ENCODE assay signal across 9 cellular contexts in genomic region chr9:95264954-95265615, GRCh38. TPM values are rescaled to one million over a fixed set of nuclear protein-coding genes. Genes with fewer than 3 reads are reported as not detected.
DNase-seq lines count a peak whose midpoint lies in the region; ATAC-seq, FAIRE-seq and TF ChIP-seq lines count a peak whose summit lies in the region.
"Had no signal": no experiment of that assay in that cellular context is flagged by ENCODE, and none has a peak within 500 bp of the region (broad histone marks: within the 10 kb centered on the region; RNA-seq: fewer than 3 reads in every experiment).

No MANE protein-coding gene starts in this region.

- H3K27me3 ChIP-seq in IMR-90 (ENCODE audit: control insufficient read depth, insufficient read depth, low read length) (no peaks in the 10 kb centered on the region), GM12878 (replicated peaks in 1 of 2; ENCODE audit: control insufficient read depth in 2 of 2, insufficient read depth in 2 of 2, low read length in 1 of 2) (no peaks in the 10 kb centered on the region), right lobe of liver (no peaks in the 10 kb centered on the region)

- no peak for TF ChIP-seq EP300 in GM12878 (IDR thresholded peaks at IDR 0.05; ENCODE audit: borderline replicate concordance in 1 of 2, control insufficient read depth in 1 of 2, low read depth in 2 of 2, low read length in 2 of 2)

- H4K5ac ChIP-seq in IMR-90 (ENCODE audit: low read depth, low read length): no peak overlapping the region

- no peak overlapping the region for H3K23ac ChIP-seq in IMR-90 (ENCODE audit: low read depth, low read length)

- H2BK20ac ChIP-seq in IMR-90 (ENCODE audit: low read depth, low read length): peak overlapping the region; percentile 44; the same call in 1 of the 2 replicates

- TF ChIP-seq RAD21 in IMR-90 (IDR thresholded peaks at IDR 0.05; ENCODE audit: low read length): peak; percentile 66
- TF ChIP-seq RAD21 in GM12878 (IDR thresholded peaks at IDR 0.05; ENCODE audit: insufficient read depth, low read depth, low read length): 0 out of 2 replicates have a peak, but pooled peaks have one; percentile 27

- H3K18ac ChIP-seq in IMR-90 (ENCODE audit: low read depth, low read length): no peak overlapping the region

- H2AFZ ChIP-seq in IMR-90 (replicated peaks; ENCODE audit: low read length, poor library complexity) (no peak overlapping the region), GM12878 (ENCODE audit: control insufficient read depth, low read depth, low read length) (no peak overlapping the region)

- no peaks in the 10 kb centered on the region for H3K9me1 ChIP-seq in IMR-90 (ENCODE audit: insufficient read depth, low read length)

- no peak overlapping the region for H3K27ac ChIP-seq in IMR-90 (ENCODE audit: insufficient read depth, low read length)
- H3K27ac ChIP-seq in GM12878 (ENCODE audit: control insufficient read depth, insufficient read depth): no peak overlapping the region
- no peak overlapping the region for H3K27ac ChIP-seq in right lobe of liver

- no peaks in the 10 kb centered on the region for H3K36me3 Mint-ChIP-seq in Calu3 (ENCODE audit: insufficient read depth, unreplicated experiment)

- dilution Hi-C loops in IMR-90 (cut with HindIII; ENCODE audit: low sequenced_read_pairs, unreplicated experiment): no loop called here

- TF ChIP-seq POLR2A in IMR-90 (IDR thresholded peaks at IDR 0.05; ENCODE audit: low read depth, low read length): no peak
- no peak for TF ChIP-seq POLR2A in GM12878 (IDR thresholded peaks at IDR 0.05; ENCODE audit: low read depth, low read length)
- no peak for TF ChIP-seq POLR2A in right lobe of liver (IDR thresholded peaks at IDR 0.05)

- no peaks in the 10 kb centered on the region for H3K27me3 Mint-ChIP-seq in Calu3 (ENCODE audit: unreplicated experiment)

- no peak overlapping the region for H3K27ac Mint-ChIP-seq in Calu3 (ENCODE audit: unreplicated experiment)

- H3K4me2 ChIP-seq in IMR-90 (ENCODE audit: low read depth, low read length) (no peak overlapping the region), GM12878 (ENCODE audit: control insufficient read depth, insufficient read depth) (no peak overlapping the region)

- H3K4me1 ChIP-seq in IMR-90 (ENCODE audit: control insufficient read depth, insufficient read depth, low read length) (peaks cover 6% of the 10 kb centered on the region), GM12878 (ENCODE audit: control insufficient read depth, insufficient read depth, low read length) (peaks cover 18% of the 10 kb centered on the region), right lobe of liver (peaks cover 0 to 29% (median 5%) of the 10 kb centered on the region in 4 donors)

- RAD21 ChIA-PET in GM12878 (lab: Charles Lee; ENCODE audit: unreplicated experiment): interaction anchor here (1.3 to 1.9 kb wide), 3 partner anchors 52 to 197 kb away, joined by 5 read pairs; no protein-coding TSS in a partner anchor

- no CpG with 5 or more reads among the region's 5 CpGs for WGBS in IMR-90 (ENCODE audit: extremely low coverage in 2 of 2, insufficient read length in 1 of 2), 2 experiments
- 99% methylated on average over 5 of the region's 5 CpGs for WGBS in GM12878 (ENCODE audit: insufficient coverage, insufficient replicate concordance, low lambda C conversion rate, missing lambda C conversion rate)
- WGBS in right lobe of liver (ENCODE audit: insufficient coverage, low coverage, low lambda C conversion rate, missing lambda C conversion rate): 53% methylated on average over 5 of the region's 5 CpGs

- intact Hi-C loops in IMR-90 (cut with micrococcal nuclease): loop anchor here (1.0 to 10.0 kb wide), 5 partner anchors 76 to 952 kb away; no protein-coding TSS in a partner anchor
- intact Hi-C loops in GM12878 (cut with micrococcal nuclease; ENCODE audit: unreplicated experiment): loop anchor here (5.0 to 10.0 kb wide), 3 partner anchors 242 to 580 kb away; no protein-coding TSS in a partner anchor
- intact Hi-C loops in right lobe of liver (cut with DNase I): loop anchor here in 1 of 2 donors (10.0 kb wide), 1 partner anchor 70 kb away; no protein-coding TSS in a partner anchor
- intact Hi-C loops in Calu3 (cut with micrococcal nuclease; ENCODE audit: unreplicated experiment): no loop called here

- H4K91ac ChIP-seq in IMR-90 (ENCODE audit: insufficient read depth, low read depth, low read length): no peak overlapping the region

- SMC1A ChIA-PET in GM12878 (lab: Charles Lee; ENCODE audit: uncharacterized antibody, unreplicated experiment): interaction anchor here (0.9 to 1.9 kb wide), 7 partner anchors 23 to 134 kb away, joined by 3 to 8 read pairs (median 3); no protein-coding TSS in a partner anchor

- H3K4me3 ChIP-seq in IMR-90 (ENCODE audit: insufficient read depth, low read depth, low read length) (no peak overlapping the region), GM12878 (no peak overlapping the region), right lobe of liver (no peak overlapping the region)

- H3K79me2 ChIP-seq in GM12878 (ENCODE audit: control insufficient read depth, insufficient read depth, low read length): peaks cover 4% of the 10 kb centered on the region; the same call in 1 of the 2 replicates

- no peak overlapping the region for H3K9ac ChIP-seq in IMR-90 (ENCODE audit: low read depth, low read length)
- no peak overlapping the region for H3K9ac ChIP-seq in GM12878 (ENCODE audit: control insufficient read depth, insufficient read depth, low read length)

- peaks cover 35% of the 10 kb centered on the region for H3K4me1 Mint-ChIP-seq in Calu3 (ENCODE audit: low read depth, unreplicated experiment)

- H3K4me3 Mint-ChIP-seq in Calu3 (ENCODE audit: low read depth, unreplicated experiment): no peak overlapping the region

- no peak overlapping the region for H2AK9ac ChIP-seq in IMR-90 (replicated peaks; ENCODE audit: low read depth, low read length, poor library complexity)

- no TSS peak for BruUV-seq in IMR-90 (replicated peaks; lab: Mats Ljungman, UMichigan)
- no TSS peak for BruUV-seq in GM12878 (replicated peaks; lab: Mats Ljungman, UMichigan)
- BruUV-seq in Calu3 (replicated peaks; lab: Mats Ljungman, UMichigan): no TSS peak

- FAIRE-seq in GM12878 (lab: Jason Lieb, UNC): no peak

- CTCF ChIA-PET in IMR-90 (lab: Yijun Ruan, JAX): interaction anchor here (0.6 to 1.5 kb wide), 10 partner anchors 11 to 1096 kb away, joined by 3 to 6 read pairs (median 3); no protein-coding TSS in a partner anchor
- CTCF ChIA-PET in GM12878 (lab: Yijun Ruan, JAX): interaction anchor here (0.6 to 4.9 kb wide), 14 partner anchors 8 to 1250 kb away, joined by 3 to 63 read pairs (median 4); no protein-coding TSS in a partner anchor
- CTCF ChIA-PET in Calu3 (lab: Charles Lee): interaction anchor here (0.6 to 1.9 kb wide), 9 partner anchors 12 to 1698 kb away, joined by 3 to 6 read pairs (median 4); no protein-coding TSS in a partner anchor

- peak; percentile 59 for TF ChIP-seq CTCF in IMR-90 (conservative IDR thresholded peaks at IDR 0.05; ENCODE audit: low read depth, low read length)
- TF ChIP-seq CTCF in GM12878 (IDR thresholded peaks at IDR 0.05 in 2 of 3, conservative IDR thresholded peaks at IDR 0.05 in 1 of 3; ENCODE audit: control insufficient read depth in 2 of 3, extremely low read depth in 1 of 3, insufficient read depth in 1 of 3, low read depth in 3 of 3, low read length in 3 of 3): peak in 2 of 3 experiments; percentile 5 to 18; a peak in 1 of 6 replicates
- TF ChIP-seq CTCF in right lobe of liver (IDR thresholded peaks at IDR 0.05): peak; percentile 41 to 55 (median 48)
- TF ChIP-seq CTCF in Calu3 (IDR thresholded peaks at IDR 0.05; ENCODE audit: unreplicated experiment): no peak

- ATAC-seq in IMR-90 (ENCODE audit: low read depth) (peak; percentile 72), GM12878 (no peak), right lobe of liver (peak; percentile 59 to 73 (median 66)), HG03442 (IDR thresholded peaks at IDR 0.05; ENCODE audit: unreplicated experiment) (no peak), HG03139 (IDR thresholded peaks at IDR 0.05; ENCODE audit: unreplicated experiment) (no peak), HG02623 (IDR thresholded peaks at IDR 0.05; ENCODE audit: unreplicated experiment) (no peak)

- no peak overlapping the region; the same call in 1 of the 2 replicates for H2AK5ac ChIP-seq in IMR-90 (ENCODE audit: low read depth, low read length)

- no peaks in the 10 kb centered on the region for H3K9me3 Mint-ChIP-seq in Calu3 (ENCODE audit: low read depth, unreplicated experiment)

- no peak overlapping the region for H4K8ac ChIP-seq in IMR-90 (ENCODE audit: low read depth in 2 of 2, low read length in 2 of 2)

- in situ Hi-C loops in IMR-90 (cut with MboI; ENCODE audit: low sequenced_read_pairs) (no loop called here), GM12878 (cut with MboI) (no loop called here)

- H3K14ac ChIP-seq in IMR-90 (replicated peaks; ENCODE audit: low read depth, low read length): no peak overlapping the region

- POLR2A ChIA-PET in IMR-90 (lab: Charles Lee; ENCODE audit: unreplicated experiment): interaction anchor here (0.6 to 0.7 kb wide), 3 partner anchors 247 to 1379 kb away, joined by 3 to 9 read pairs (median 7); no protein-coding TSS in a partner anchor
- POLR2A ChIA-PET in GM12878 (lab: Charles Lee): interaction anchor here (0.6 to 0.7 kb wide), 2 partner anchors 1102 to 1744 kb away, joined by 4 to 5 read pairs; no protein-coding TSS in a partner anchor

- DNase-seq in Ammon's horn (ENCODE audit: low spot score) (peak; percentile 11), IMR-90 (peak; percentile 75), GM12878 (ENCODE audit: low read depth, low spot score) (no peak), right lobe of liver (no peak), Calu3 (no peak)
- DNase-seq: activated T-cell treated with anti-CD3 and anti-CD28 coated beads, Interleukin-2, amount 50 U/mL, for 48 hours had no signal

- H3K36me3 ChIP-seq in IMR-90 (ENCODE audit: control insufficient read depth, insufficient read depth, low read length): no peaks in the 10 kb centered on the region
- no peaks in the 10 kb centered on the region for H3K36me3 ChIP-seq in GM12878 (ENCODE audit: control insufficient read depth in 2 of 2, insufficient read depth in 2 of 2, low read length in 1 of 2)
- no peaks in the 10 kb centered on the region for H3K36me3 ChIP-seq in right lobe of liver

- H3K79me1 ChIP-seq in IMR-90 (ENCODE audit: low read depth in 1 of 2, low read length in 2 of 2): peaks cover 6 to 22% of the 10 kb centered on the region in 2 experiments; a peak in 3 of 4 replicates

- no peak overlapping the region for H3K4ac ChIP-seq in IMR-90 (ENCODE audit: low read depth, low read length)

- H2BK15ac ChIP-seq in IMR-90 (ENCODE audit: low read depth, low read length): no peak overlapping the region; the same call in 2 of the 3 replicates

- no peaks in the 10 kb centered on the region for H4K20me1 ChIP-seq in IMR-90 (ENCODE audit: insufficient read depth, low read length)
- no peaks in the 10 kb centered on the region for H4K20me1 ChIP-seq in GM12878 (ENCODE audit: control insufficient read depth, insufficient read depth)

- H3K56ac ChIP-seq in IMR-90 (ENCODE audit: extremely low read depth, insufficient read depth, low read length): no peak overlapping the region

- no peak overlapping the region for H2BK5ac ChIP-seq in IMR-90 (ENCODE audit: low read depth, low read length, poor library complexity, severe bottlenecking)

- no peak overlapping the region for H2BK120ac ChIP-seq in IMR-90 (ENCODE audit: low read depth, low read length)

- no peaks in the 10 kb centered on the region for H3K9me3 ChIP-seq in IMR-90 (ENCODE audit: control insufficient read depth, insufficient read depth, low read length)
- no peaks in the 10 kb centered on the region for H3K9me3 ChIP-seq in GM12878 (replicated peaks; ENCODE audit: control insufficient read depth, insufficient read depth, low read length)
- H3K9me3 ChIP-seq in right lobe of liver: no peaks in the 10 kb centered on the region

RNA-seq across cellular contexts. Expression of gene FANCC, which starts 52.4 kb away (rescaled TPM):
- total RNA-seq in IMR-90 (2012; rRNA removed) (6.3 and 6.4 TPM in 2 replicates), GM12878 (2014; rRNA removed) (6.6 and 8.5 TPM in 2 replicates), GM12878 (2014; rRNA removed; fragmentation: Illumina TruSeq; extraction: Trizol) (10.7 and 11.4 TPM in 2 replicates), GM12878 (2021) (11.3 TPM in 2 replicates), right lobe of liver (10 to 100 TPM in 4 of 6 experiments, 1 to 10 TPM in 2; 8.1 to 27.9 (median 13.2) TPM), Calu3 (2022) (10.1 and 14.5 TPM in 2 replicates)
- polyA plus RNA-seq in IMR-90 (2012; rRNA removed) (4.0 and 4.7 TPM in 2 replicates), GM12878 (2011; rRNA removed) (14.5 and 21.7 TPM in 2 replicates), GM12878 (2014; fragmentation: Illumina TruSeq; extraction: Trizol) (8.8 and 17.3 TPM in 2 replicates), GM12878 (2014; fragmentation: Nextera tagmentation; extraction: Ambion mirVana) (1 to 10 TPM; 1.2 to 1.9 TPM), GM12878 (2014; rRNA removed) (9.1 and 9.8 TPM in 2 replicates), GM12878 (2016; fragmentation: Nextera tagmentation; extraction: Ambion mirVana) (10 to 100 TPM; 16.0 to 16.8 TPM)
- 2.7 and 2.9 TPM in 2 replicates for polyA plus RNA-seq in IMR-90 (2012; cell fraction: cytosol; rRNA removed)
- 4.8 and 6.6 TPM in 2 replicates for polyA plus RNA-seq in IMR-90 (2012; cell fraction: nucleus; rRNA removed; ENCODE audit: low replicate concordance)
- total RNA-seq in GM12878 (2013; cell fraction: nucleolus; rRNA removed): 38.1 and 39.6 TPM in 2 replicates
- 6.2 TPM for polyA plus RNA-seq in GM12878 (2011; ENCODE audit: low read depth)
- polyA plus RNA-seq in GM12878 (2011; cell fraction: cytosol; rRNA removed): 10.2 and 12.4 TPM in 2 replicates
- 11.6 and 14.5 TPM in 2 replicates for polyA plus RNA-seq in GM12878 (2011; cell fraction: nucleus; rRNA removed)
- 3.4 and 5.0 TPM in 2 replicates for polyA plus RNA-seq in GM12878 (2012)
- polyA minus RNA-seq in GM12878 (2011; rRNA and poly(A)+ RNA removed): 15.5 and 25.5 TPM in 2 replicates
- 4.3 and 7.8 TPM in 2 replicates for polyA minus RNA-seq in GM12878 (2011; cell fraction: cytosol; rRNA and poly(A)+ RNA removed)
- polyA minus RNA-seq in GM12878 (2011; cell fraction: nucleus; rRNA and poly(A)+ RNA removed): 25.5 and 39.2 TPM in 2 replicates

Comparison
In these comparisons a context has a peak if more than half of its experiments do, and no peak if none do; other contexts are left out.
1. DNase-seq: peak in Ammon's horn (single experiment) and IMR-90 (single experiment); none in GM12878 (single experiment), right lobe of liver (0 of 3) and Calu3 (single experiment).
2. ATAC-seq: peak in IMR-90 (single experiment) and right lobe of liver (4 of 4); none in GM12878 (single experiment), HG03442 (single experiment), HG03139 (single experiment) and HG02623 (single experiment).